In genomic region chr3:40523781-40524180, GRCh38 we compare ENCODE assay signal across 9 cellular contexts. TPM values are rescaled to one million over a fixed set of nuclear protein-coding genes. Genes with fewer than 3 reads are reported as not detected.
DNase-seq lines count a peak whose midpoint lies in the region; ATAC-seq lines count a peak whose summit lies in the region.
"Had no signal": no experiment of that assay in that cellular context is flagged by ENCODE, and none has a peak within 500 bp of the region (broad histone marks: within the 10 kb centered on the region; RNA-seq: fewer than 3 reads in every experiment).

No MANE protein-coding gene starts in this region.

- H3K36me3 Mint-ChIP-seq in activated CD4-positive, alpha-beta memory T cell treated with anti-CD3 and anti-CD28 coated beads for 36 hours: peaks cover 24% of the 10 kb centered on the region
- peaks cover 30 to 38% of the 10 kb centered on the region in 2 donors for H3K36me3 Mint-ChIP-seq in stimulated activated naive B cell treated with anti-CD40 and anti-IgM and Interleukin-4, amounts not matched to agents 10 μg/mL and 1 μg/mL and 100 μg/mL, for 72 hours

- DNase-seq in NCI-H2196 (lab: John Stamatoyannopoulos, UW; ENCODE audit: unreplicated experiment): peak; percentile 2
- DNase-seq in NCI-H2196 treated with DMSO at 0.1 percent for 48 hours (lab: John Stamatoyannopoulos, UW; ENCODE audit: unreplicated experiment): no peak
- no peak for DNase-seq in activated CD4-positive, alpha-beta memory T cell treated with anti-CD3 and anti-CD28 coated beads for 36 hours
- DNase-seq in stimulated activated naive B cell treated with anti-CD40 and anti-IgM and Interleukin-4, amounts not matched to agents 10 μg/mL and 1 μg/mL and 100 μg/mL, for 72 hours: no peak
- DNase-seq in SKM-1 treated with dmso at 0.1 percent for 144 hours (lab: John Stamatoyannopoulos, UW; ENCODE audit: unreplicated experiment): no peak
- no peak for DNase-seq in NCI-H128 (lab: John Stamatoyannopoulos, UW; ENCODE audit: unreplicated experiment)
- DNase-seq: HCEC 1CT had no signal

- CTCF ChIA-PET in activated CD4-positive, alpha-beta memory T cell treated with anti-CD3 and anti-CD28 coated beads for 36 hours (lab: Charles Lee): interaction anchor here (0.9 to 1.4 kb wide), 3 partner anchors 14 to 213 kb away, joined by 4 read pairs; partner anchors contain the start of gene ZNF620

- no peaks in the 10 kb centered on the region for H3K27me3 ChIP-seq in iPS-18a (ENCODE audit: control insufficient read depth, insufficient read depth, low read length)

- peak overlapping the region; percentile 54 for H3K27ac ChIP-seq in iPS-18a (ENCODE audit: low read length)

- H3K9me3 ChIP-seq in iPS-18a (ENCODE audit: control insufficient read depth, low read depth, low read length): no peaks in the 10 kb centered on the region

- no peak for ATAC-seq in stimulated activated naive B cell treated with anti-CD40 and anti-IgM and Interleukin-4, amounts not matched to agents 10 μg/mL and 1 μg/mL and 100 μg/mL, for 72 hours (replicated peaks)
- ATAC-seq in GM21619 (IDR thresholded peaks at IDR 0.05; ENCODE audit: unreplicated experiment): no peak

- peak overlapping the region; percentile 88 for H3K9ac ChIP-seq in iPS-18a (ENCODE audit: low read length)

- no peaks in the 10 kb centered on the region for H3K27me3 Mint-ChIP-seq in activated CD4-positive, alpha-beta memory T cell treated with anti-CD3 and anti-CD28 coated beads for 36 hours
- H3K27me3 Mint-ChIP-seq in stimulated activated naive B cell treated with anti-CD40 and anti-IgM and Interleukin-4, amounts not matched to agents 10 μg/mL and 1 μg/mL and 100 μg/mL, for 72 hours: no peaks in the 10 kb centered on the region

- POLR2A ChIA-PET in activated CD4-positive, alpha-beta memory T cell treated with anti-CD3 and anti-CD28 coated beads for 36 hours (lab: Charles Lee): interaction anchor here (1.2 to 2.1 kb wide), 2 partner anchors 47 to 67 kb away, joined by 4 to 6 read pairs; partner anchors contain the start of genes RPL14 and ZNF619

- peak overlapping the region; percentile 61 for H3K27ac Mint-ChIP-seq in activated CD4-positive, alpha-beta memory T cell treated with anti-CD3 and anti-CD28 coated beads for 36 hours
- H3K27ac Mint-ChIP-seq in stimulated activated naive B cell treated with anti-CD40 and anti-IgM and Interleukin-4, amounts not matched to agents 10 μg/mL and 1 μg/mL and 100 μg/mL, for 72 hours: peak overlapping the region; percentile 99

- H3K36me3 ChIP-seq in iPS-18a (ENCODE audit: control insufficient read depth, low read depth, low read length): no peaks in the 10 kb centered on the region

- intact Hi-C loops in activated CD4-positive, alpha-beta memory T cell treated with anti-CD3 and anti-CD28 coated beads for 36 hours (cut with micrococcal nuclease): loop anchor here (1.0 to 5.0 kb wide), 6 partner anchors 17 to 679 kb away; partner anchors contain the start of genes EIF1B, ZNF619 and ZNF620

- peaks cover 4% of the 10 kb centered on the region for H3K4me1 ChIP-seq in iPS-18a (ENCODE audit: control insufficient read depth, low read depth, low read length)

- peak overlapping the region; percentile 93 for H3K4me3 ChIP-seq in iPS-18a (ENCODE audit: low read length)

- H3K4me1 Mint-ChIP-seq in activated CD4-positive, alpha-beta memory T cell treated with anti-CD3 and anti-CD28 coated beads for 36 hours (ENCODE audit: low read depth): peaks cover 23% of the 10 kb centered on the region
- H3K4me1 Mint-ChIP-seq in stimulated activated naive B cell treated with anti-CD40 and anti-IgM and Interleukin-4, amounts not matched to agents 10 μg/mL and 1 μg/mL and 100 μg/mL, for 72 hours: peaks cover 11 to 45% of the 10 kb centered on the region in 2 donors

- no peaks in the 10 kb centered on the region for H3K9me3 Mint-ChIP-seq in activated CD4-positive, alpha-beta memory T cell treated with anti-CD3 and anti-CD28 coated beads for 36 hours
- H3K9me3 Mint-ChIP-seq in stimulated activated naive B cell treated with anti-CD40 and anti-IgM and Interleukin-4, amounts not matched to agents 10 μg/mL and 1 μg/mL and 100 μg/mL, for 72 hours: peaks cover 2% of the 10 kb centered on the region in 2 donors

- peak overlapping the region; percentile 91 for H3K4me3 Mint-ChIP-seq in activated CD4-positive, alpha-beta memory T cell treated with anti-CD3 and anti-CD28 coated beads for 36 hours
- H3K4me3 Mint-ChIP-seq in stimulated activated naive B cell treated with anti-CD40 and anti-IgM and Interleukin-4, amounts not matched to agents 10 μg/mL and 1 μg/mL and 100 μg/mL, for 72 hours: peak overlapping the region; percentile 98

RNA-seq across cellular contexts. Expression of gene ZNF621, which starts 1.0 kb away (rescaled TPM):
- total RNA-seq in activated CD4-positive, alpha-beta memory T cell treated with anti-CD3 and anti-CD28 coated beads for 36 hours: 10 to 100 TPM; 19.7 to 22.3 TPM

RNA-seq across cellular contexts. Expression of gene ZNF620, which starts 17.9 kb away (rescaled TPM):
- total RNA-seq in activated CD4-positive, alpha-beta memory T cell treated with anti-CD3 and anti-CD28 coated beads for 36 hours: 1 to 10 TPM; 2.9 to 3.7 TPM

RNA-seq across cellular contexts. Expression of gene ZNF619, which starts 46.9 kb away (rescaled TPM):
- total RNA-seq in activated CD4-positive, alpha-beta memory T cell treated with anti-CD3 and anti-CD28 coated beads for 36 hours: 1 to 10 TPM; 7.4 to 8.3 TPM
